23 cellular contexts compared by ENCODE assay signal in the genomic region with DNA sequence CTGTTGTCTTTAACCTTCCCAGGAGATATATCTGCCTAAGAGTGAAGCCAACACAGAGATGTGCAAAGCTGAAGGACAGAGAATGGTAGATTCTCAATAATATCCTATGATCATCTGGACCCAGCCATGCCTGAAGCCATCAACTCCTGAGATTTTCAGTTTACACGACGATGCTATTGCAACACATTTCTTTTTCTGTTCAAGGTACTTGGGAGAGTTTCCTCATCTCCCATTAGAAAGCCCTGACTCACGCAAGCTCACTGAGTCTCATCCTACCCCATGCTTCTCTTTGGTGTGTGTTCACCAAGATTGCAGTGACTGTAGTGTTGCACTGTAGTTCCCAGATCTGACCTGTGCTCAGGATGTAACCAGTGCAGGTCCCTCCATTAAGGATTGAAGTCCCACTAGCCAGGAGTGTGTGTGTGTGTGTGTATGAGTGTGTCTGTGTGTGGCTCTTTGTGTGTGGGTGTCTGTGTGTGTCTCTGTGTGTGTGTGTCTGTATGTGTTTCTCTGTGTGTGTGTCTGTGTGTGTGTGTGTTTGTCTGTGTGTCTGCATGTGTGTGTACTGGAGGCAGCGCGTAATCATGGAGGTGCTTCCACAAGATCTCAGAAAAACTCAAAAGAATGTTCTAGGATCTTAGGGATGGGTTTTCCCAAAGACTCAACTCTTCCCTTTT. TPM values are rescaled to one million over a fixed set of nuclear protein-coding genes. Genes with fewer than 3 reads are reported as not detected.
"Had no signal": no experiment of that assay in that cellular context is flagged by ENCODE, and none has a peak within 500 bp of the region (broad histone marks: within the 10 kb centered on the region; RNA-seq: fewer than 3 reads in every experiment).

No MANE protein-coding gene starts in this region.

- H3K4me2 ChIP-seq: smooth muscle cell had no signal

- ATAC-seq: activated CD8-positive, alpha-beta memory T cell treated with anti-CD3 and anti-CD28 coated beads, Interleukin-2, amount 10 ng/mL, durations not matched to agents 7 days and 5 days; activated naive CD8-positive, alpha-beta T cell treated with anti-CD3 and anti-CD28 coated beads, Interleukin-2, amount 50 U/mL, for 24 hours; gastroesophageal sphincter; heart left ventricle; naive thymus-derived CD8-positive, alpha-beta T cell; pancreas; stimulated activated naive CD8-positive, alpha-beta T cell treated with anti-CD3 and anti-CD28 coated beads, Interleukin-15, amount 100 ng/mL, for 72 hours had no signal

- H3K36me3 ChIP-seq: colonic mucosa, gastroesophageal sphincter, heart left ventricle, pancreas, suprapubic skin had no signal

- H3K27ac ChIP-seq: colonic mucosa, gastroesophageal sphincter, heart left ventricle, pancreas, right lobe of liver, suprapubic skin had no signal

- H3K27me3 ChIP-seq: colonic mucosa, pancreas, right lobe of liver had no signal

- H3K4me1 ChIP-seq: colonic mucosa, gastroesophageal sphincter, heart left ventricle, pancreas, right lobe of liver, suprapubic skin had no signal

- H3K4me3 ChIP-seq: colonic mucosa, gastroesophageal sphincter, heart left ventricle, pancreas, right lobe of liver, smooth muscle cell, suprapubic skin had no signal

- H3K9me3 ChIP-seq: colonic mucosa, gastroesophageal sphincter, heart left ventricle, pancreas, right lobe of liver, suprapubic skin had no signal

- DNase-seq: activated B cell treated with CpG ODN at 0.5 μM for 24 hours; activated CD4-positive, alpha-beta memory T cell treated with anti-CD3 and anti-CD28 coated beads for 36 hours; activated CD4-positive, alpha-beta T cell treated with anti-CD3 and anti-CD28 coated beads for 4 hours; activated CD8-positive, alpha-beta memory T cell treated with anti-CD3 and anti-CD28 coated beads, Interleukin-2, amount 10 ng/mL, durations not matched to agents 7 days and 5 days; activated naive CD4-positive, alpha-beta T cell treated with anti-CD3 and anti-CD28 coated beads, Interleukin-2, amount 10 ng/mL, durations not matched to agents 7 days and 5 days; activated naive CD8-positive, alpha-beta T cell treated with anti-CD3 and anti-CD28 coated beads, Interleukin-2, amount 50 U/mL, for 24 hours; activated T-cell treated with anti-CD3 and anti-CD28 coated beads, Interleukin-2, amount 50 U/mL, for 1 hour; anterior cingulate cortex; colonic mucosa; erythroblast; heart left ventricle; kidney glomerular epithelial cell; naive thymus-derived CD8-positive, alpha-beta T cell; stimulated activated CD4-positive, alpha-beta T cell treated with anti-CD3 and anti-CD28 coated beads, Interleukin-4, amount 100 ng/mL, for 1 hour; stimulated activated naive CD8-positive, alpha-beta T cell treated with anti-CD3 and anti-CD28 coated beads, Interleukin-15, amount 100 ng/mL, for 72 hours had no signal

RNA-seq across cellular contexts. Expression of a gene that starts 15.5 kb away (rescaled TPM):
- total RNA-seq: activated B cell treated with CpG ODN at 0.5 μM for 24 hours; activated T-helper 2 cell treated with anti-CD3 and anti-CD28 coated beads, Interferon-gamma antibody, Interleukin-2, Interleukin-4, amounts not matched to agents 10 μg/mL and 5 μg/mL and 100 μg/mL, durations not matched to agents 14 hours and 24 hours and 36 hours; naive thymus-derived CD8-positive, alpha-beta T cell; smooth muscle cell had no signal

RNA-seq across cellular contexts. Expression of a gene that starts 57.8 kb away (rescaled TPM):
- total RNA-seq: activated B cell treated with CpG ODN at 0.5 μM for 24 hours; activated CD4-positive, alpha-beta memory T cell treated with anti-CD3 and anti-CD28 coated beads for 36 hours; activated CD8-positive, alpha-beta memory T cell treated with anti-CD3 and anti-CD28 coated beads, Interleukin-2, amount 10 ng/mL, durations not matched to agents 7 days and 5 days; activated T-helper 2 cell treated with anti-CD3 and anti-CD28 coated beads, Interferon-gamma antibody, Interleukin-2, Interleukin-4, amounts not matched to agents 10 μg/mL and 5 μg/mL and 100 μg/mL, durations not matched to agents 14 hours and 24 hours and 36 hours; colonic mucosa; gastroesophageal sphincter; mesenteric fat pad; naive thymus-derived CD8-positive, alpha-beta T cell; pancreas; smooth muscle cell; T-helper 2 cell treated with Interferon-gamma antibody and Interleukin-4, amounts not matched to agents 100 ng/mL and 5 ng/mL, for 36 hours had no signal
- polyA plus RNA-seq: naive thymus-derived CD8-positive, alpha-beta T cell; pancreas; smooth muscle cell had no signal
